8 cellular contexts compared by ENCODE assay signal in genomic region chr5:133967124-133967523, GRCh38. TPM values are rescaled to one million over a fixed set of nuclear protein-coding genes. Genes with fewer than 3 reads are reported as not detected.
DNase-seq lines count a peak whose midpoint lies in the region; ATAC-seq and TF ChIP-seq lines count a peak whose summit lies in the region.

No MANE protein-coding gene starts in this region.

- no peak overlapping the region for H3K23ac ChIP-seq in mesendoderm (ENCODE audit: low read length)

- H3K9me3 ChIP-seq in AG04450 (ENCODE audit: control insufficient read depth, insufficient read depth, low read length) (peaks cover 4% of the 10 kb centered on the region), Karpas-422 (ENCODE audit: low read length) (no peaks in the 10 kb centered on the region)

- H2AFZ ChIP-seq in Karpas-422 (ENCODE audit: low read length): no peak overlapping the region

- DNase-seq in AG04450 (ENCODE audit: low read depth, low spot score): no peak
- no peak for DNase-seq in Karpas-422
- DNase-seq in choroid plexus epithelial cell (ENCODE audit: low read depth): no peak
- no peak for DNase-seq in mesendoderm
- no peak for DNase-seq in NK-92 (lab: John Stamatoyannopoulos, UW; ENCODE audit: unreplicated experiment)
- DNase-seq in NOMO-1 treated with DMSO at 0.1 percent for 48 hours (lab: John Stamatoyannopoulos, UW; ENCODE audit: unreplicated experiment): no peak
- DNase-seq in C1 segment of cervical spinal cord (lab: John Stamatoyannopoulos, UW): no peak

- CTCF ChIA-PET in AG04450 (lab: Charles Lee): interaction anchor here (1.4 kb wide), 1 partner anchor 13 kb away, joined by 7 read pairs; no protein-coding TSS in a partner anchor

- H3K56ac ChIP-seq in mesendoderm (ENCODE audit: low read length): no peak overlapping the region

- no peak overlapping the region for H3K27ac ChIP-seq in AG04450 (ENCODE audit: low read depth, low read length)
- H3K27ac ChIP-seq in Karpas-422 (ENCODE audit: low read length): no peak overlapping the region
- H3K27ac ChIP-seq in mesendoderm (ENCODE audit: low read depth, low read length): no peak overlapping the region

- H3K79me2 ChIP-seq in Karpas-422 (ENCODE audit: low read length): peaks cover 63% of the 10 kb centered on the region
- peaks cover 9% of the 10 kb centered on the region for H3K79me2 ChIP-seq in mesendoderm (ENCODE audit: control insufficient read depth, insufficient read depth, low read length)

- no peak overlapping the region for H4K8ac ChIP-seq in mesendoderm (ENCODE audit: low read depth, low read length)

- TF ChIP-seq CTCF in AG04450 (IDR thresholded peaks at IDR 0.05; ENCODE audit: low read depth, low read length) (no peak), choroid plexus epithelial cell (conservative IDR thresholded peaks at IDR 0.05; ENCODE audit: low read depth, low read length) (no peak)

- no peaks in the 10 kb centered on the region for H4K20me1 ChIP-seq in Karpas-422 (ENCODE audit: insufficient read depth, low read depth, low read length)

- H3K4me2 ChIP-seq in Karpas-422 (ENCODE audit: low read depth, low read length, poor library complexity, severe bottlenecking): peak overlapping the region; percentile 73
- no peak overlapping the region for H3K4me2 ChIP-seq in mesendoderm (ENCODE audit: low read length)

- H2BK15ac ChIP-seq in mesendoderm (replicated peaks; ENCODE audit: low read depth): no peak overlapping the region

- H2AK5ac ChIP-seq in mesendoderm (ENCODE audit: low read length): no peak overlapping the region

- H3K9me2 ChIP-seq in Karpas-422 (replicated peaks; ENCODE audit: insufficient read depth, low read length): no peaks in the 10 kb centered on the region

- peaks cover 13% of the 10 kb centered on the region for H3K79me1 ChIP-seq in mesendoderm (ENCODE audit: low read length)

- no peak overlapping the region for H2BK5ac ChIP-seq in mesendoderm (ENCODE audit: low read length)

- no peak overlapping the region for H4K5ac ChIP-seq in mesendoderm (ENCODE audit: low read length)

- no CpG with 5 or more reads among the region's 5 CpGs for WGBS in mesendoderm (ENCODE audit: extremely low coverage, insufficient coverage, low lambda C conversion rate)

- H3K27me3 ChIP-seq in AG04450 (ENCODE audit: control insufficient read depth, insufficient read depth, low read length): no peaks in the 10 kb centered on the region
- H3K27me3 ChIP-seq in Karpas-422 (ENCODE audit: low read length): no peaks in the 10 kb centered on the region
- no peaks in the 10 kb centered on the region for H3K27me3 ChIP-seq in mesendoderm (ENCODE audit: insufficient read depth, low read length, poor library complexity)

- H3K36me3 ChIP-seq in Karpas-422 (ENCODE audit: insufficient read depth, low read length) (peaks cover 4% of the 10 kb centered on the region; the same call in 1 of the 2 replicates), mesendoderm (ENCODE audit: control insufficient read depth, insufficient read depth, low read length) (no peaks in the 10 kb centered on the region)

- no peak overlapping the region for H3K4ac ChIP-seq in mesendoderm (ENCODE audit: low read depth, low read length)

- H3K9ac ChIP-seq in Karpas-422 (ENCODE audit: low read length) (peak overlapping the region; percentile 88), mesendoderm (ENCODE audit: low read length) (peak overlapping the region; percentile 30)

- H3K18ac ChIP-seq in mesendoderm (ENCODE audit: low read length): no peak overlapping the region

- no peak for ATAC-seq in GM18868 (IDR thresholded peaks at IDR 0.05; ENCODE audit: unreplicated experiment)

- peaks cover 37% of the 10 kb centered on the region for H3K4me1 ChIP-seq in Karpas-422 (ENCODE audit: low read length)
- H3K4me1 ChIP-seq in mesendoderm (ENCODE audit: control insufficient read depth, low read depth, low read length): no peaks in the 10 kb centered on the region

- POLR2A ChIA-PET in AG04450 (lab: Yijun Ruan, JAX): no interaction called here

- H3K4me3 ChIP-seq in AG04450 (ENCODE audit: low read depth, low read length) (peak overlapping the region; percentile 99), Karpas-422 (ENCODE audit: low read length) (peak overlapping the region; percentile 94), choroid plexus epithelial cell (ENCODE audit: low read depth, low read length) (peak overlapping the region; percentile 1), mesendoderm (ENCODE audit: low read length) (no peak overlapping the region)

- no peak overlapping the region for H2BK120ac ChIP-seq in mesendoderm (ENCODE audit: low read depth, low read length)

RNA-seq across cellular contexts. Expression of gene C5orf15, which starts 1.3 kb away (rescaled TPM):
- 87.5 and 92.9 TPM in 2 replicates for polyA plus RNA-seq in AG04450 (2011; rRNA removed)
- polyA minus RNA-seq in AG04450 (2011; rRNA and poly(A)+ RNA removed): 52.5 and 55.2 TPM in 2 replicates
- total RNA-seq in Karpas-422 (2014; rRNA removed; shearing (Covaris generic); ENCODE audit: low replicate concordance): 20.5 and 57.4 TPM in 2 replicates
- polyA plus RNA-seq in mesendoderm (2013, experiment 1 of 2): 49.6 TPM
- 50.1 TPM for polyA plus RNA-seq in mesendoderm (2013, experiment 2 of 2)

RNA-seq across cellular contexts. Expression of gene VDAC1, which starts 37.7 kb away (rescaled TPM):
- polyA plus RNA-seq in AG04450 (2011; rRNA removed): 218 and 262 TPM in 2 replicates
- polyA minus RNA-seq in AG04450 (2011; rRNA and poly(A)+ RNA removed): 141 and 160 TPM in 2 replicates
- total RNA-seq in Karpas-422 (2014; rRNA removed; shearing (Covaris generic); ENCODE audit: low replicate concordance): 218 and 303 TPM in 2 replicates
- polyA plus RNA-seq in mesendoderm (2013, experiment 1 of 2): 244 TPM
- polyA plus RNA-seq in mesendoderm (2013, experiment 2 of 2): 252 TPM
